21 cellular contexts compared by ENCODE assay signal in the genomic region with DNA sequence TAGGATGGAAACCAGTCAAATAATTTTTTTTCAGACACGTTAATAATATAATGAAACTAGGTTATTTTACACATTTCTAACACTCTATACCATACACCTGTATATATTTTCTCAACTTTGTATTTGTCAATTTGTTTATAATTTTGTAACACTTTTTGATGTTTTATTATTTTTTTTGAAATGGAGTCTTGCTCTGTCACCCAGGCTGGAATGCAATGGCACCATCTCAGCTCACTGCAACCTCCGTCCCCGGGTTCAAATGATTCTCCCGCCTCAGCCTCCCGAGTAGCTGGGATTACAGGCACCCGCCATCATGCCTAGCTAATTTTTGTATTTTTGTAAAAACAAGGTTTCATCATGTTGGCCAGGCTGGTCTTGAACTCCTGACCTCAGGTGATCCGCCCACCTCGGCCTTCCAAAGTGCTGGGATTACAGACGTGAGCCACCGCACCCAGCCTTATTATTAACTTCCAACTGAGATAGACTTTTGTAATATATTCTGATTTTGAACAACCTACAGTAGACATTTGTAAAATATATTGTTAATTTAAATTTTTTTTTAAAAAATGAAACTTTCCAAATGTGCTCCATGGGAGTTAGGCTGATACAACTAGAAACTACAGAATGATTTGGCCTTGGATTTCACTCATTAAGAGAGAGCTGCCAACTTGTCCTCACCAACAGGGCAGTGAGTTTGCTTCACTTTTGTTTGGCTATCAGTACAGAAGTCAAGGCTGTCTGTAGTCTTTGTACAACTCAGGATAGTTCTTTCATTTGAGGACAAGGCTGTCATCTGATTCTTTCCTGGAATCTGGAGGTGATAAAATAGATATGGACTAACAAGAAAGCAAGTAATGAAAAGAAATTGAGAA.
"Had no signal": no experiment of that assay in that cellular context is flagged by ENCODE, and none has a peak within 500 bp of the region (broad histone marks: within the 10 kb centered on the region; RNA-seq: fewer than 3 reads in every experiment).

No MANE protein-coding gene starts in this region.

- H3K27ac ChIP-seq: neural progenitor cell, neutrophil, right atrium auricular region, skin epidermis, tibial nerve, uterus had no signal

- ATAC-seq: natural killer cell, sciatic nerve had no signal

- DNase-seq: hypothalamus; immature natural killer cell; mesendoderm; naive B cell; natural killer cell; nephron progenitor cell; occipital lobe; stimulated activated CD4-positive, alpha-beta T cell treated with anti-CD3 and anti-CD28 coated beads, Interleukin-12 subunit alpha, Interleukin-12 subunit beta, amount 100 ng/mL, for 4 hours; stimulated activated CD4-positive, alpha-beta T cell treated with anti-CD3 and anti-CD28 coated beads, Interleukin-15, amount 100 ng/mL, for 24 hours; stimulated activated CD4-positive, alpha-beta T cell treated with anti-CD3 and anti-CD28 coated beads, Interleukin-2, amount 100 ng/mL, for 24 hours; stimulated activated CD4-positive, alpha-beta T cell treated with anti-CD3 and anti-CD28 coated beads, Interleukin-4, amount 100 ng/mL, for 1 hour; stimulated activated naive CD4-positive, alpha-beta T cell; substantia nigra; uterus had no signal

- H3K4me3 ChIP-seq: lung, neural progenitor cell, right atrium auricular region, skin epidermis, tibial nerve, uterus had no signal

- H3K27me3 ChIP-seq: neural progenitor cell, neutrophil, right atrium auricular region, tibial nerve, uterus had no signal

- H3K9me3 ChIP-seq: neutrophil, right atrium auricular region, tibial nerve, uterus had no signal

- H3K36me3 ChIP-seq: neural progenitor cell, neutrophil, right atrium auricular region, tibial nerve, uterus had no signal

- H3K9ac ChIP-seq: neural progenitor cell had no signal

- H3K4me1 ChIP-seq: right atrium auricular region, uterus had no signal
